1 cellular context compared by ENCODE assay signal in the genomic region with DNA sequence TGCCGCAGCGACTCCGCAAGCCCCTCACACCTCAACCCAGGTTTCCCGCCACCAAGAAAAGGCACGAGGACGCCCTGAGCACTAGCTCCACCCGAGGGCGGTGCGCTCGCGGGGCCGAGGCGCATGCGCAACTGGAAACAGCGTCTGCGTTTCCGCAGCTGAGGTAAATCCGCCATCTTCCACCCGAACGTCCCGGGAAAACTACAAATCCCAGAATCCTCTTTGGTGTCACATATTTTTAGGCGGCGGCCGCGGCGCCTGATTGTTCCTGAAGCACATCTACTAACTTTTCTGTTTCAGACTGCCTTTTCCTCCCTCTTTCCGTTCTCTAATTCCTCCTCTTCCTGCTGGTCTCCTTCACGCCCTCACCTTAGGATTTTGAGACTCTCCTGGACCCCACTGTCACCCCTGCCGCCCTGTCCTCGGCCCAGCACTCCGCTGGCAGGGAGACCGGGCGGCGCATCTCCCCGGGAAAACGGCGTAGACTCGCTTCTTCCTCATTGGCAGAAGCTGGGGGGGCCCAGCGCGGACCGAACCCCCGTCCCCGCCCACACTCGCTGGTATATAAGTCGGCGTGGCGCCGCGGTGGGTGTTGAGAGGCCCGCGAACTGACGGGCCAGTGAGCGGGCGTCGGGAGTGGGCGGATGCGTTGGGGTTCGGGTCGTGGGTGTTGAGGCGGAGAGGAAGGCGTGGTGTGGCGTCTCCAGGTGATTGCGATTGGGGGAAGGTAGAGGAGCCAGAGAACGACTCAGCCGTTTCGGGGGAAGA.
A peak's percentile ranks its signal among the peaks of the same experiment; 100 is the strongest.
TF ChIP-seq lines count a peak whose summit lies in the region.

A gene with protein sequence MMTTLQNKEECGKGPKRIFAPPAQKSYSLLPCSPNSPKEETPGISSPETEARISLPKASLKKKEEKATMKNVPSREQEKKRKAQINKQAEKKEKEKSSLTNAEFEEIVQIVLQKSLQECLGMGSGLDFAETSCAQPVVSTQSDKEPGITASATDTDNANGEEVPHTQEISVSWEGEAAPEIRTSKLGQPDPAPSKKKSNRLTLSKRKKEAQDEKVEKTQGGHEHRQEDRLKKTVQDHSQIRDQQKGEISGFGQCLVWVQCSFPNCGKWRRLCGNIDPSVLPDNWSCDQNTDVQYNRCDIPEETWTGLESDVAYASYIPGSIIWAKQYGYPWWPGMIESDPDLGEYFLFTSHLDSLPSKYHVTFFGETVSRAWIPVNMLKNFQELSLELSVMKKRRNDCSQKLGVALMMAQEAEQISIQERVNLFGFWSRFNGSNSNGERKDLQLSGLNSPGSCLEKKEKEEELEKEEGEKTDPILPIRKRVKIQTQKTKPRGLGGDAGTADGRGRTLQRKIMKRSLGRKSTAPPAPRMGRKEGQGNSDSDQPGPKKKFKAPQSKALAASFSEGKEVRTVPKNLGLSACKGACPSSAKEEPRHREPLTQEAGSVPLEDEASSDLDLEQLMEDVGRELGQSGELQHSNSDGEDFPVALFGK (minus strand): TSS at position 505 of the 768 bp plus-strand sequence. CDS start 8,054 bp downstream, outside the sequence.

TF ChIP-seq in K562, 482 proteins besides CTCF, POLR2A, EP300 and RAD21 (continued from another document and continues in another):
- TF ChIP-seq, protein P1, sequence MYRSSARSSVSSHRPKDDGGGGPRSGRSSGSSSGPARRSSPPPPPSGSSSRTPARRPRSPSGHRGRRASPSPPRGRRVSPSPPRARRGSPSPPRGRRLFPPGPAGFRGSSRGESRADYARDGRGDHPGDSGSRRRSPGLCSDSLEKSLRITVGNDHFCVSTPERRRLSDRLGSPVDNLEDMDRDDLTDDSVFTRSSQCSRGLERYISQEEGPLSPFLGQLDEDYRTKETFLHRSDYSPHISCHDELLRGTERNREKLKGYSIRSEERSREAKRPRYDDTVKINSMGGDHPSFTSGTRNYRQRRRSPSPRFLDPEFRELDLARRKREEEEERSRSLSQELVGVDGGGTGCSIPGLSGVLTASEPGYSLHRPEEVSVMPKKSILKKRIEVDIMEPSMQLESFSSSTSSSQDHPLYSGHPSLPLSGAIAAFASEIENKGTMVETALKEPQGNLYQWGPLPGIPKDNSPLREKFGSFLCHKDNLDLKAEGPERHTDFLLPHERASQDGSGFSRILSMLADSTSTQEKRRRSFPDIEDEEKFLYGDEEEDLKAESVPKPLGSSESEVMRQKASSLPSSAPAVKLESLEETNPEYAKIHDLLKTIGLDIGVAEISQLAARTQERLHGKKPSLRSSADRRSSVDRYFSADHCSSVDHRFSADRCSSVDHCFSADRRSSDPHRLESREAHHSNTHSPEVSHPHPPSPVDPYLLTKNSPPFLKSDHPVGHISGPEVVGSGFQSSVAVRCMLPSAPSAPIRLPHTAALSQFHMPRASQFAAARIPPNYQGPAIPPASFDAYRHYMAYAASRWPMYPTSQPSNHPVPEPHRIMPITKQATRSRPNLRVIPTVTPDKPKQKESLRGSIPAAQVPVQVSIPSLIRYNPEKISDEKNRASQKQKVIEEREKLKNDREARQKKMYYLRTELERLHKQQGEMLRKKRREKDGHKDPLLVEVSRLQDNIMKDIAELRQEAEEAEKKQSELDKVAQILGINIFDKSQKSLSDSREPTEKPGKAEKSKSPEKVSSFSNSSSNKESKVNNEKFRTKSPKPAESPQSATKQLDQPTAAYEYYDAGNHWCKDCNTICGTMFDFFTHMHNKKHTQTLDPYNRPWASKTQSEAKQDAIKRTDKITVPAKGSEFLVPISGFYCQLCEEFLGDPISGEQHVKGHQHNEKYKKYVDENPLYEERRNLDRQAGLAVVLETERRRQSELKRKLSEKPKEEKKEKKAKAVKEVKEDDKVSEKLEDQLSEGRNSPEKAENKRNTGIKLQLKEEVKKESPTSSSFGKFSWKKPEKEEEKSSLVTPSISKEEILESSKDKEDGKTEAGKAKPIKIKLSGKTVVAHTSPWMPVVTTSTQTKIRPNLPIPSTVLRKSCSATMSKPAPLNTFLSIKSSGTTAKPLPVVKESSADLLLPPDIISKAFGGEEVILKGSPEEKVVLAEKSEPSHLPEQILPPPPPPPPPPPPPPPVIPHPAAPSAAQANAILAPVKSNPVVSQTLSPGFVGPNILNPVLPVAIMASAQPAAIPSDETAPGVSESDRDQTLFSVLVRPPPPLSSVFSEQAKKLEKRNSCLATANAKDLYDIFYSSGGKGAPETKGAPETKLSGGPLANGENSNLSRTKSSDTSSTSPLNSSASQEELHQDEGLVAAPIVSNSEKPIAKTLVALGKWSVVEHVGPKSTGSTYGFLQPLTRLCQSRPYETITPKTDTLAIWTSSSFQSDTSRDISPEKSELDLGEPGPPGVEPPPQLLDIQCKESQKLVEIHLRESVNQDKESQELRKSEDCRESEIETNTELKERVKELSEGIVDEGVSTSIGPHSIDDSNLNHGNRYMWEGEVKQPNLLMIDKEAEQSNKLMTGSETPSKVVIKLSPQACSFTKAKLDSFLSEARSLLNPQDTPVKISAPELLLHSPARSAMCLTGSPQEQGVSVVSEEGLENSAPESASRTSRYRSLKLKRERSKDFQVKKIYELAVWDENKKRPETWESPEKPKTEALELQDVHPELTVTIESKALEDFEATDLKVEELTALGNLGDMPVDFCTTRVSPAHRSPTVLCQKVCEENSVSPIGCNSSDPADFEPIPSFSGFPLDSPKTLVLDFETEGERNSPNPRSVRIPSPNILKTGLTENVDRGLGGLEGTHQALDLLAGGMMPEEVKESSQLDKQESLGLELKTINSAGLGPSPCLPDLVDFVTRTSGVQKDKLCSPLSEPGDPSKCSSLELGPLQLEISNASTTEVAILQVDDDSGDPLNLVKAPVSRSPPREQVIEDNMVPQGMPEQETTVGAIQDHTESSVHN (IDR thresholded peaks at IDR 0.05; ENCODE audit: borderline replicate concordance in 1 of 2, low read depth in 1 of 2): peak in 1 of 2 experiments; percentile 20; a peak in 1 of 4 replicates
- TF ChIP-seq FUS (optimal IDR thresholded peaks at IDR 0.05; ENCODE audit: low read depth, low read length) (no peak), ELF1 (tag; IDR thresholded peaks at IDR 0.05) (no peak), HMGN3 (IDR thresholded peaks at IDR 0.05; ENCODE audit: borderline replicate concordance, extremely low read depth, insufficient read length, low read depth, low read length) (peak; percentile 75), CBFB (CRISPR knock-in tag; IDR thresholded peaks at IDR 0.05) (peak; percentile 96), HNRNPLL (IDR thresholded peaks at IDR 0.05; ENCODE audit: low read depth, low read length, poor library complexity, severe bottlenecking) (peak; percentile 90), RNF2 (IDR thresholded peaks at IDR 0.05) (peak; percentile 99), JUND (IDR thresholded peaks at IDR 0.05; ENCODE audit: borderline replicate concordance, low read depth, low read length) (peak; percentile 44; the same call in 1 of the 2 replicates), JUND (tag; IDR thresholded peaks at IDR 0.05; ENCODE audit: borderline replicate concordance, low read depth, low read length) (peak; percentile 12; the same call in 1 of the 3 replicates), IFI16 (CRISPR knock-in tag; IDR thresholded peaks at IDR 0.05) (no peak), ZNF57 (CRISPR knock-in tag; IDR thresholded peaks at IDR 0.05) (peak; percentile 74; the same call in 1 of the 2 replicates), TRIM28 (IDR thresholded peaks at IDR 0.05) (no peak), ARID1B (IDR thresholded peaks at IDR 0.05) (peak; percentile 79), RBM14 (IDR thresholded peaks at IDR 0.05; ENCODE audit: borderline replicate concordance, insufficient read depth, low read depth, low read length) (peak; percentile 96; the same call in 1 of the 2 replicates), MAX (CRISPR knock-in tag; IDR thresholded peaks at IDR 0.05) (peak; percentile 100), POLR3G (IDR thresholded peaks at IDR 0.05; ENCODE audit: extremely low read depth, insufficient read length, insufficient replicate concordance) (no peak), MEF2D (tag; conservative IDR thresholded peaks at IDR 0.05; ENCODE audit: low read depth) (peak; percentile 50; the same call in 1 of the 2 replicates), CXXC5 (CRISPR knock-in tag; IDR thresholded peaks at IDR 0.05) (peak; percentile 79), TSC22D4 (tag; IDR thresholded peaks at IDR 0.05) (no peak), HDAC2 (IDR thresholded peaks at IDR 0.05) (peak; percentile 99), ADNP (tag; IDR thresholded peaks at IDR 0.05) (no peak), BRCA1 (IDR thresholded peaks at IDR 0.05) (no peak), BRCA1 (CRISPR knock-in tag; IDR thresholded peaks at IDR 0.05) (peak; percentile 98; the same call in 1 of the 2 replicates), NFIC (IDR thresholded peaks at IDR 0.05) (peak; percentile 87), ZNF717 (CRISPR knock-in tag; IDR thresholded peaks at IDR 0.05) (peak; percentile 94), NFYB (IDR thresholded peaks at IDR 0.05; ENCODE audit: extremely low read depth, insufficient read length) (peak; percentile 11), NFE2 (IDR thresholded peaks at IDR 0.05; ENCODE audit: low read depth) (peak; percentile 52; the same call in 1 of the 2 replicates), IRF2 (CRISPR knock-in tag; IDR thresholded peaks at IDR 0.05) (no peak; the same call in 1 of the 2 replicates), ZNF41 (CRISPR knock-in tag; conservative IDR thresholded peaks at IDR 0.05) (no peak), CC2D1A (IDR thresholded peaks at IDR 0.05) (0 out of 2 replicates have a peak, but pooled peaks have one; percentile 35), FOXA3 (CRISPR knock-in tag; conservative IDR thresholded peaks at IDR 0.05 in 1 of 2, IDR thresholded peaks at IDR 0.05 in 1 of 2) (peak in 1 of 2 experiments; percentile 92; a peak in 2 of 4 replicates), FOXK1 (CRISPR knock-in tag; IDR thresholded peaks at IDR 0.05; ENCODE audit: borderline replicate concordance) (peak; percentile 99), CTBP1 (IDR thresholded peaks at IDR 0.05; ENCODE audit: borderline replicate concordance) (peak; percentile 85), CCNT2 (IDR thresholded peaks at IDR 0.05; ENCODE audit: borderline replicate concordance, extremely low read depth, insufficient read length, low read depth, low read length) (peak; percentile 59), FIP1L1 (IDR thresholded peaks at IDR 0.05; ENCODE audit: low read depth, low read length, poor library complexity, severe bottlenecking) (peak; percentile 95), ZFP91 (CRISPR knock-in tag; IDR thresholded peaks at IDR 0.05) (peak; percentile 85), SRSF9 (IDR thresholded peaks at IDR 0.05; ENCODE audit: borderline replicate concordance, low read depth, low read length) (no peak), PML (IDR thresholded peaks at IDR 0.05; ENCODE audit: low read length) (peak; percentile 97), MXI1 (IDR thresholded peaks at IDR 0.05; ENCODE audit: low read depth, low read length) (peak; percentile 29; the same call in 1 of the 2 replicates), ZNF764 (CRISPR knock-in tag; IDR thresholded peaks at IDR 0.05; ENCODE audit: low read depth) (no peak; the same call in 1 of the 2 replicates), KDM2B (CRISPR knock-in tag; IDR thresholded peaks at IDR 0.05) (peak; percentile 72)
- TF ChIP-seq, protein P2, sequence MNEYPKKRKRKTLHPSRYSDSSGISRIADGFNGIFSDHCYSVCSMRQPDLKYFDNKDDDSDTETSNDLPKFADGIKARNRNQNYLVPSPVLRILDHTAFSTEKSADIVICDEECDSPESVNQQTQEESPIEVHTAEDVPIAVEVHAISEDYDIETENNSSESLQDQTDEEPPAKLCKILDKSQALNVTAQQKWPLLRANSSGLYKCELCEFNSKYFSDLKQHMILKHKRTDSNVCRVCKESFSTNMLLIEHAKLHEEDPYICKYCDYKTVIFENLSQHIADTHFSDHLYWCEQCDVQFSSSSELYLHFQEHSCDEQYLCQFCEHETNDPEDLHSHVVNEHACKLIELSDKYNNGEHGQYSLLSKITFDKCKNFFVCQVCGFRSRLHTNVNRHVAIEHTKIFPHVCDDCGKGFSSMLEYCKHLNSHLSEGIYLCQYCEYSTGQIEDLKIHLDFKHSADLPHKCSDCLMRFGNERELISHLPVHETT (CRISPR knock-in tag; conservative IDR thresholded peaks at IDR 0.05 in 1 of 2, IDR thresholded peaks at IDR 0.05 in 1 of 2): peak in 1 of 2 experiments; percentile 83; a peak in 2 of 4 replicates
- TF ChIP-seq, protein P3, sequence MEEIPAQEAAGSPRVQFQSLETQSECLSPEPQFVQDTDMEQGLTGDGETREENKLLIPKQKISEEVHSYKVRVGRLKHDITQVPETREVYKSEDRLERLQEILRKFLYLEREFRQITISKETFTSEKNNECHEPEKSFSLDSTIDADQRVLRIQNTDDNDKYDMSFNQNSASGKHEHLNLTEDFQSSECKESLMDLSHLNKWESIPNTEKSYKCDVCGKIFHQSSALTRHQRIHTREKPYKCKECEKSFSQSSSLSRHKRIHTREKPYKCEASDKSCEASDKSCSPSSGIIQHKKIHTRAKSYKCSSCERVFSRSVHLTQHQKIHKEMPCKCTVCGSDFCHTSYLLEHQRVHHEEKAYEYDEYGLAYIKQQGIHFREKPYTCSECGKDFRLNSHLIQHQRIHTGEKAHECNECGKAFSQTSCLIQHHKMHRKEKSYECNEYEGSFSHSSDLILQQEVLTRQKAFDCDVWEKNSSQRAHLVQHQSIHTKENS (CRISPR knock-in tag; IDR thresholded peaks at IDR 0.05): no peak
- TF ChIP-seq, protein P4, sequence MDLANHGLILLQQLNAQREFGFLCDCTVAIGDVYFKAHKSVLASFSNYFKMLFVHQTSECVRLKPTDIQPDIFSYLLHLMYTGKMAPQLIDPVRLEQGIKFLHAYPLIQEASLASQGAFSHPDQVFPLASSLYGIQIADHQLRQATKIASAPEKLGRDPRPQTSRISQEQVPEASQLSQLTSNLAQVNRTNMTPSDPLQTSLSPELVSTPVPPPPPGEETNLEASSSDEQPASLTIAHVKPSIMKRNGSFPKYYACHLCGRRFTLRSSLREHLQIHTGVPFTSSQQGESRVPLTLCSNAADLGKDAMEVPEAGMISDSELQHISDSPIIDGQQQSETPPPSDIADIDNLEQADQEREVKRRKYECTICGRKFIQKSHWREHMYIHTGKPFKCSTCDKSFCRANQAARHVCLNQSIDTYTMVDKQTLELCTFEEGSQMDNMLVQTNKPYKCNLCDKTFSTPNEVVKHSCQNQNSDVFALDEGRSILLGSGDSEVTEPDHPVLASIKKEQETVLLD (IDR thresholded peaks at IDR 0.05): peak; percentile 97
